ENCODE assay signal across 17 cellular contexts in the genomic region with DNA sequence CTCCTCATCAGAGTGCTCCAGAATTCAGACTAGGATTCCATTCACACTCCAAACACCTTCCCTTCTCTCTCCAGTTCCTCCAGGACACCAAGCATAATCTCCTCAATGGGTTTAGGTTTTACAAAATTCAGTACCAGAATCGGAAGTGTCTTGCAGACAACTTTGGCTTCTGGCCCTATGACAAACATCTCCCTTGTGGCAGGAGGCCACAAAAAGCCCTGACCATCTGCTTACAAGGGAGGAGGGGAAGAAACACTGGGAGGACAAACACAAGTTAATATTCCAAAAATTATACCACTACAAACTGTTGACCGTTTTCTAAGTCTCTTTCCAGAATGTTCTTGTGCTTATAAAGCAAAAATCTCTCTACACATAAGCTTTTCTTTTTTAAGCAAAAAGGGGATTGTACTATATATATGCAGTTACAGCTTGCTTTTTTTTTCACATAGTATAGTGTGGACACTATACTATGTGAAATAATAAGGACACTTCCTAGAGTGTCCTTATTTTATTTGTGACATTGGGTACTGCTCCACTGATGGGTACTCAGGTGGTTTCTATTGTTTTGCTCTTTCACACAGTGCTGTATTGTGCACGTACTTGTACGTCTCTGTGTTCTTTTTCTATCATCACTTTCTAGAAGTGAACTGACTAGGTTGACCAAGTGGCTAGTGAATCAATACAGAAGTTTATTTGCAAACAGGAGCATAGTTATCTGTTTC.
DNase-seq lines count a peak whose midpoint lies in the region; ATAC-seq and TF ChIP-seq lines count a peak whose summit lies in the region.
"Had no signal": no experiment of that assay in that cellular context is flagged by ENCODE, and none has a peak within 500 bp of the region (broad histone marks: within the 10 kb centered on the region; RNA-seq: fewer than 3 reads in every experiment).

No MANE protein-coding gene starts in this region.

- H4K20me1 ChIP-seq in GM23248 (ENCODE audit: insufficient read depth) (no peaks in the 10 kb centered on the region), SU-DHL-6 (ENCODE audit: low read depth, low read length) (no peaks in the 10 kb centered on the region), OCI-LY7 (ENCODE audit: insufficient read depth, low read length) (no peaks in the 10 kb centered on the region)

- H3K27me3 ChIP-seq in GM23248 (replicated peaks; ENCODE audit: insufficient read depth) (no peaks in the 10 kb centered on the region), SU-DHL-6 (ENCODE audit: low read length) (no peaks in the 10 kb centered on the region)
- H3K27me3 ChIP-seq: tibial artery had no signal

- H2AFZ ChIP-seq in GM23248: no peak overlapping the region
- peak overlapping the region; percentile 37 for H2AFZ ChIP-seq in SU-DHL-6 (ENCODE audit: low read depth, low read length, severe bottlenecking)
- no peak overlapping the region for H2AFZ ChIP-seq in OCI-LY7 (ENCODE audit: low read length)

- H3K9me2 ChIP-seq in GM23248 (ENCODE audit: insufficient read depth) (no peaks in the 10 kb centered on the region), SU-DHL-6 (replicated peaks; ENCODE audit: insufficient read depth, low read length) (no peaks in the 10 kb centered on the region), OCI-LY7 (ENCODE audit: insufficient read depth, low read length) (no peaks in the 10 kb centered on the region)

- intact Hi-C loops in OCI-LY7 (cut with micrococcal nuclease; ENCODE audit: unreplicated experiment): no loop called here

- H3K79me2 ChIP-seq in GM23248 (ENCODE audit: insufficient read depth) (no peaks in the 10 kb centered on the region), SU-DHL-6 (ENCODE audit: insufficient read depth, low read length) (no peaks in the 10 kb centered on the region), OCI-LY7 (ENCODE audit: insufficient read depth, low read depth, low read length) (no peaks in the 10 kb centered on the region)

- CTCF ChIA-PET in OCI-LY7 (lab: Charles Lee; ENCODE audit: unreplicated experiment): no interaction called here

- POLR2A ChIA-PET in OCI-LY7 (lab: Charles Lee): interaction anchor here (0.6 to 0.7 kb wide), 2 partner anchors 15 to 708 kb away, joined by 3 to 4 read pairs; no protein-coding TSS in a partner anchor

- peak; percentile 67 for DNase-seq in AG20443 (ENCODE audit: low spot score)
- peak; percentile 68 for DNase-seq in GM23248
- peak; percentile 44 for DNase-seq in fibroblast of the aortic adventitia (ENCODE audit: low read depth)
- DNase-seq in CD1c-positive myeloid dendritic cell (ENCODE audit: extremely low spot score): no peak
- DNase-seq in NCI-H524 treated with DMSO at 0.1 percent for 48 hours (lab: John Stamatoyannopoulos, UW): no peak
- DNase-seq in OCI-LY7 (ENCODE audit: low spot score): no peak
- DNase-seq: activated B cell treated with CpG ODN at 0.5 μM for 24 hours; activated CD4-positive, alpha-beta memory T cell treated with anti-CD3 and anti-CD28 coated beads for 36 hours; activated gamma-delta T cell; DND-41; GOT3; NCI-H1694 treated with DMSO at 0.1 percent for 48 hours; stimulated activated naive CD4-positive, alpha-beta T cell treated with Interleukin-2 at 50 U/mL for 16 hours; tibial artery had no signal

- H3K9ac ChIP-seq in GM23248: no peak overlapping the region
- H3K9ac ChIP-seq in SU-DHL-6 (ENCODE audit: low read length): no peak overlapping the region

- BruUV-seq in OCI-LY7 (replicated peaks; lab: Mats Ljungman, UMichigan): no TSS peak

- H3F3A ChIP-seq in GM23248 (ENCODE audit: insufficient read depth) (no peaks in the 10 kb centered on the region), SU-DHL-6 (ENCODE audit: insufficient read depth) (no peaks in the 10 kb centered on the region)

- H3K27ac ChIP-seq in GM23248 (no peak overlapping the region), SU-DHL-6 (ENCODE audit: low read depth, low read length) (no peak overlapping the region), OCI-LY7 (ENCODE audit: low read depth, low read length, poor library complexity, severe bottlenecking) (no peak overlapping the region)
- H3K27ac ChIP-seq: SK-N-MC, tibial artery had no signal

- no peaks in the 10 kb centered on the region for H3K36me3 ChIP-seq in GM23248 (ENCODE audit: low read depth)
- no peaks in the 10 kb centered on the region for H3K36me3 ChIP-seq in SU-DHL-6 (ENCODE audit: low read length)
- H3K36me3 ChIP-seq in OCI-LY7 (ENCODE audit: insufficient read depth, low read length): no peaks in the 10 kb centered on the region
- H3K36me3 ChIP-seq: tibial artery had no signal

- 46 to 49% methylated on average over 4 of the region's 4 CpGs for WGBS in GM23248 (ENCODE audit: low coverage in 1 of 2, low lambda C conversion rate in 2 of 2, missing lambda C conversion rate in 2 of 2), 2 experiments

- H3K4me1 ChIP-seq in GM23248 (ENCODE audit: insufficient read depth): peaks cover 9% of the 10 kb centered on the region
- peaks cover 23% of the 10 kb centered on the region for H3K4me1 ChIP-seq in OCI-LY7 (ENCODE audit: insufficient read depth, low read length, poor library complexity, severe bottlenecking)
- H3K4me1 ChIP-seq: tibial artery had no signal

- in situ Hi-C loops in GM23248 (cut with MboI): no loop called here

- no peak for TF ChIP-seq CTCF in SU-DHL-6 (IDR thresholded peaks at IDR 0.05; ENCODE audit: insufficient read depth, low read length, poor library complexity, severe bottlenecking)
- no peak for TF ChIP-seq CTCF in fibroblast of the aortic adventitia (IDR thresholded peaks at IDR 0.05; ENCODE audit: insufficient read depth, low read length)
- TF ChIP-seq CTCF in OCI-LY7 (conservative IDR thresholded peaks at IDR 0.05; ENCODE audit: low read length): no peak

- H3K9me3 ChIP-seq in GM23248 (ENCODE audit: low read depth) (no peaks in the 10 kb centered on the region), SU-DHL-6 (ENCODE audit: insufficient read depth, low read length) (no peaks in the 10 kb centered on the region), OCI-LY7 (ENCODE audit: low read length) (no peaks in the 10 kb centered on the region)
- H3K9me3 ChIP-seq: tibial artery had no signal

- H3K4me3 ChIP-seq in GM23248: no peak overlapping the region
- H3K4me3 ChIP-seq in SU-DHL-6 (ENCODE audit: insufficient read depth, low read length, poor library complexity, severe bottlenecking): no peak overlapping the region
- no peak overlapping the region for H3K4me3 ChIP-seq in fibroblast of the aortic adventitia (ENCODE audit: low read depth, low read length)
- no peak overlapping the region for H3K4me3 ChIP-seq in OCI-LY7 (ENCODE audit: low read depth, low read length, poor library complexity, severe bottlenecking)
- H3K4me3 ChIP-seq: SK-N-MC, tibial artery had no signal

- H3K4me2 ChIP-seq in GM23248 (ENCODE audit: unreplicated experiment) (no peak overlapping the region), SU-DHL-6 (ENCODE audit: low read depth, low read length, poor library complexity, severe bottlenecking) (no peak overlapping the region), OCI-LY7 (ENCODE audit: low read length) (no peak overlapping the region)

- no peak for ATAC-seq in HG03378 (IDR thresholded peaks at IDR 0.05; ENCODE audit: unreplicated experiment)

Comparison
In these comparisons a context has a peak if more than half of its experiments do, and no peak if none do; other contexts are left out.
1. DNase-seq: peak in AG20443 (single experiment), GM23248 (single experiment) and fibroblast of the aortic adventitia (single experiment); none in CD1c-positive myeloid dendritic cell (single experiment), NCI-H524 treated with DMSO at 0.1 percent for 48 hours (single experiment) and OCI-LY7 (single experiment).